22 cellular contexts compared by ENCODE assay signal in genomic region chr7:18413447-18413846, GRCh38.
DNase-seq lines count a peak whose midpoint lies in the region; ATAC-seq, FAIRE-seq and TF ChIP-seq lines count a peak whose summit lies in the region.
"Had no signal": no experiment of that assay in that cellular context is flagged by ENCODE, and none has a peak within 500 bp of the region (broad histone marks: within the 10 kb centered on the region; RNA-seq: fewer than 3 reads in every experiment).

No MANE protein-coding gene starts in this region.

- TF ChIP-seq EP300 in HepG2 (IDR thresholded peaks at IDR 0.05; ENCODE audit: low read depth in 2 of 2, low read length in 2 of 2) (no peak), HepG2 (CRISPR knock-in tag; IDR thresholded peaks at IDR 0.05; ENCODE audit: borderline replicate concordance) (no peak), K562 (IDR thresholded peaks at IDR 0.05; ENCODE audit: low read length) (no peak)

- H2AK5ac ChIP-seq in IMR-90 (ENCODE audit: low read depth, low read length): no peak overlapping the region

- peaks cover 1% of the 10 kb centered on the region for H3K9me3 Mint-ChIP-seq in glutamatergic neuron (ENCODE audit: unreplicated experiment)
- H3K9me3 Mint-ChIP-seq: CD8-positive, alpha-beta memory T cell had no signal

- ATAC-seq in HepG2 (no peak), right lobe of liver (no peak), IMR-90 (ENCODE audit: low read depth) (no peak), K562 (no peak), pancreas (no peak)

- no peak overlapping the region for H3K18ac ChIP-seq in IMR-90 (ENCODE audit: low read depth, low read length)

- no peaks in the 10 kb centered on the region for H3K36me3 Mint-ChIP-seq in glutamatergic neuron (ENCODE audit: unreplicated experiment)
- H3K36me3 Mint-ChIP-seq: CD4-positive, alpha-beta memory T cell; CD4-positive, CD25-positive, alpha-beta regulatory T cell; CD8-positive, alpha-beta memory T cell had no signal

- H3K9me1 ChIP-seq in IMR-90 (ENCODE audit: insufficient read depth, low read length) (no peaks in the 10 kb centered on the region), K562 (ENCODE audit: control insufficient read depth, insufficient read depth, low read length) (no peaks in the 10 kb centered on the region)

- H4K20me1 ChIP-seq in HepG2 (ENCODE audit: insufficient read depth, low read length) (no peaks in the 10 kb centered on the region), IMR-90 (ENCODE audit: insufficient read depth, low read length) (no peaks in the 10 kb centered on the region), K562 (replicated peaks; ENCODE audit: control insufficient read depth, insufficient read depth, low read length) (no peaks in the 10 kb centered on the region)
- H4K20me1 ChIP-seq: BLaER1 had no signal

- in situ Hi-C loops in HepG2 (cut with HindIII; ENCODE audit: extremely low pct_ligation_motif_present, low pct_unique_long_range_greater_than_20kb): no loop called here
- in situ Hi-C loops in IMR-90 (cut with MboI; ENCODE audit: low sequenced_read_pairs): no loop called here
- in situ Hi-C loops in K562 (cut with MboI): no loop called here

- CTCF ChIA-PET in HepG2 (lab: Yijun Ruan, JAX; ENCODE audit: low intra/inter-chr PET ratio, low total read pairs) (no interaction called here), IMR-90 (lab: Yijun Ruan, JAX) (no interaction called here), K562 (lab: Yijun Ruan, JAX; ENCODE audit: low intra/inter-chr PET ratio) (no interaction called here)

- 56% methylated on average over 1 of the region's 1 CpG for WGBS in HepG2 (ENCODE audit: low lambda C conversion rate)
- 75% methylated on average over 1 of the region's 1 CpG for WGBS in right lobe of liver (ENCODE audit: insufficient coverage, low coverage, low lambda C conversion rate, missing lambda C conversion rate)
- WGBS in IMR-90 (ENCODE audit: extremely low coverage in 2 of 2, insufficient read length in 1 of 2), 2 experiments: no CpG with 5 or more reads among the region's 1 CpG
- WGBS in K562 (ENCODE audit: insufficient coverage, low coverage, missing lambda C conversion rate): 7% methylated on average over 1 of the region's 1 CpG
- WGBS in pancreas, 2 donors: 88 to 97% methylated on average over 1 of the region's 1 CpG

- H3K79me1 ChIP-seq in IMR-90 (ENCODE audit: low read depth in 1 of 2, low read length in 2 of 2): no peaks in the 10 kb centered on the region

- H2AK9ac ChIP-seq in IMR-90 (replicated peaks; ENCODE audit: low read depth, low read length, poor library complexity): no peak overlapping the region

- FAIRE-seq in HepG2 (lab: Jason Lieb, UNC): no peak
- FAIRE-seq in K562 (lab: Jason Lieb, UNC): no peak
- peak; percentile 39 for FAIRE-seq in pancreas (lab: Jason Lieb, UNC)
- FAIRE-seq: GM12891, GM19239 had no signal

- H3K27me3 ChIP-seq in HepG2 (ENCODE audit: control insufficient read depth in 1 of 2, insufficient read depth in 2 of 2, low read length in 2 of 2): no peaks in the 10 kb centered on the region
- no peaks in the 10 kb centered on the region for H3K27me3 ChIP-seq in right lobe of liver
- no peaks in the 10 kb centered on the region for H3K27me3 ChIP-seq in IMR-90 (ENCODE audit: control insufficient read depth, insufficient read depth, low read length)
- no peaks in the 10 kb centered on the region for H3K27me3 ChIP-seq in K562 (ENCODE audit: control insufficient read depth in 2 of 2, insufficient read depth in 2 of 2, low read length in 2 of 2)
- H3K27me3 ChIP-seq in pancreas: no peaks in the 10 kb centered on the region
- H3K27me3 ChIP-seq: BE2C, BLaER1 had no signal

- no peaks in the 10 kb centered on the region for H3K27me3 Mint-ChIP-seq in glutamatergic neuron (ENCODE audit: unreplicated experiment)
- H3K27me3 Mint-ChIP-seq: CD4-positive, CD25-positive, alpha-beta regulatory T cell had no signal

- no peak overlapping the region for H4K91ac ChIP-seq in IMR-90 (ENCODE audit: insufficient read depth, low read depth, low read length)

- no peak overlapping the region for H3K4me3 Mint-ChIP-seq in glutamatergic neuron (ENCODE audit: unreplicated experiment)
- H3K4me3 Mint-ChIP-seq: CD14-positive monocyte; CD4-positive, alpha-beta memory T cell; CD4-positive, CD25-positive, alpha-beta regulatory T cell; CD8-positive, alpha-beta memory T cell had no signal

- BruUV-seq in HepG2 (replicated peaks; lab: Mats Ljungman, UMichigan): no TSS peak
- BruUV-seq in IMR-90 (replicated peaks; lab: Mats Ljungman, UMichigan): no TSS peak
- BruUV-seq in K562 (replicated peaks; lab: Mats Ljungman, UMichigan): no TSS peak

- intact Hi-C loops in HepG2 (cut with micrococcal nuclease; ENCODE audit: unreplicated experiment): no loop called here
- intact Hi-C loops in right lobe of liver (cut with DNase I): no loop called here
- intact Hi-C loops in IMR-90 (cut with micrococcal nuclease): no loop called here
- intact Hi-C loops in K562 (cut with micrococcal nuclease): no loop called here
- intact Hi-C loops in pancreas (cut with DNase I): no loop called here

- H3K79me2 ChIP-seq in HepG2 (ENCODE audit: insufficient read depth, low read length): no peaks in the 10 kb centered on the region
- H3K79me2 ChIP-seq in K562 (ENCODE audit: control insufficient read depth, insufficient read depth, low read length): no peaks in the 10 kb centered on the region

- H3K27ac ChIP-seq in HepG2 (ENCODE audit: extremely low read length, insufficient read depth, low read length): no peak overlapping the region
- H3K27ac ChIP-seq in right lobe of liver: no peak overlapping the region
- H3K27ac ChIP-seq in IMR-90 (ENCODE audit: insufficient read depth, low read length): no peak overlapping the region
- H3K27ac ChIP-seq in K562 (ENCODE audit: extremely low read depth, low read depth, low read length): no peak overlapping the region
- H3K27ac ChIP-seq in pancreas: no peak overlapping the region
- H3K27ac ChIP-seq: 22Rv1, BLaER1 had no signal

- H3K9ac ChIP-seq in HepG2 (ENCODE audit: insufficient read depth, low read depth, low read length): no peak overlapping the region
- no peak overlapping the region for H3K9ac ChIP-seq in IMR-90 (ENCODE audit: low read depth, low read length)
- H3K9ac ChIP-seq in K562 (ENCODE audit: insufficient read depth in 1 of 2, low read depth in 2 of 2, low read length in 2 of 2): no peak overlapping the region
- H3K9ac ChIP-seq: BLaER1 had no signal

- no peak overlapping the region for H3K4ac ChIP-seq in IMR-90 (ENCODE audit: low read depth, low read length)

- no peak overlapping the region for H3K56ac ChIP-seq in IMR-90 (ENCODE audit: extremely low read depth, insufficient read depth, low read length)

- no peak for DNase-seq in HepG2 (ENCODE audit: low spot score)
- no peak for DNase-seq in right lobe of liver
- no peak for DNase-seq in IMR-90
- no peak for DNase-seq in K562 (ENCODE audit: extremely low read depth in 1 of 4, low spot score in 3 of 4)
- DNase-seq in pancreas: no peak
- DNase-seq in cerebellum (ENCODE audit: low spot score): no peak
- no peak for DNase-seq in glutamatergic neuron
- no peak for DNase-seq in NCI-H345 (lab: John Stamatoyannopoulos, UW)
- DNase-seq: ACHN; BE2C; C1 segment of cervical spinal cord; CD4-positive, alpha-beta memory T cell; CD4-positive, CD25-positive, alpha-beta regulatory T cell; CD8-positive, alpha-beta memory T cell; COR-L47; DMS79 treated with DMSO at 0.1 percent for 48 hours; GF-D8 had no signal

- H2BK15ac ChIP-seq in IMR-90 (ENCODE audit: low read depth, low read length): no peak overlapping the region

- no peak overlapping the region for H2BK5ac ChIP-seq in IMR-90 (ENCODE audit: low read depth, low read length, poor library complexity, severe bottlenecking)

- H3K4me1 Mint-ChIP-seq in glutamatergic neuron (ENCODE audit: low read depth, unreplicated experiment): no peaks in the 10 kb centered on the region
- H3K4me1 Mint-ChIP-seq: CD4-positive, alpha-beta memory T cell; CD4-positive, CD25-positive, alpha-beta regulatory T cell; CD8-positive, alpha-beta memory T cell had no signal

- H2AFZ ChIP-seq in HepG2 (ENCODE audit: low read length) (no peak overlapping the region), IMR-90 (replicated peaks; ENCODE audit: low read length, poor library complexity) (no peak overlapping the region), K562 (ENCODE audit: low read depth, low read length) (no peak overlapping the region)

- no peak overlapping the region for H4K8ac ChIP-seq in IMR-90 (ENCODE audit: low read depth in 2 of 2, low read length in 2 of 2)

- H3K4me2 ChIP-seq in HepG2 (ENCODE audit: low read depth, low read length) (no peak overlapping the region), IMR-90 (ENCODE audit: low read depth, low read length) (no peak overlapping the region), K562 (ENCODE audit: insufficient read depth, low read length) (no peak overlapping the region)
- H3K4me2 ChIP-seq: BLaER1 had no signal

- H3K4me3 ChIP-seq in HepG2 (replicated peaks in 1 of 3; ENCODE audit: insufficient read depth in 1 of 3, low read depth in 2 of 3, low read length in 3 of 3) (no peak overlapping the region), right lobe of liver (no peak overlapping the region), IMR-90 (ENCODE audit: insufficient read depth, low read depth, low read length) (no peak overlapping the region), K562 (no peak overlapping the region), pancreas (no peak overlapping the region)
- H3K4me3 ChIP-seq: BLaER1 had no signal

- TF ChIP-seq RAD21 in HepG2 (CRISPR knock-in tag; IDR thresholded peaks at IDR 0.05) (no peak), IMR-90 (IDR thresholded peaks at IDR 0.05; ENCODE audit: low read length) (no peak), K562 (CRISPR knock-in tag; conservative IDR thresholded peaks at IDR 0.05 in 1 of 2, IDR thresholded peaks at IDR 0.05 in 1 of 2) (no peak)

- POLR2A ChIA-PET in HepG2 (lab: Yijun Ruan, JAX) (no interaction called here), IMR-90 (lab: Charles Lee; ENCODE audit: unreplicated experiment) (no interaction called here), K562 (lab: Yijun Ruan, JAX) (no interaction called here)

- TF ChIP-seq CTCF in HepG2 (CRISPR knock-in tag; IDR thresholded peaks at IDR 0.05): no peak
- no peak for TF ChIP-seq CTCF in right lobe of liver (IDR thresholded peaks at IDR 0.05)
- TF ChIP-seq CTCF in IMR-90 (conservative IDR thresholded peaks at IDR 0.05; ENCODE audit: low read depth, low read length): no peak
- no peak for TF ChIP-seq CTCF in K562 (IDR thresholded peaks at IDR 0.05 in 2 of 3, conservative IDR thresholded peaks at IDR 0.05 in 1 of 3; ENCODE audit: insufficient read depth in 2 of 3, low read depth in 1 of 3, low read length in 3 of 3)
- no peak for TF ChIP-seq CTCF in pancreas (IDR thresholded peaks at IDR 0.05)
- TF ChIP-seq CTCF in glutamatergic neuron (IDR thresholded peaks at IDR 0.05; ENCODE audit: partially characterized antibody, unreplicated experiment): no peak

- dilution Hi-C loops in IMR-90 (cut with HindIII; ENCODE audit: low sequenced_read_pairs, unreplicated experiment): no loop called here

- H2BK120ac ChIP-seq in IMR-90 (ENCODE audit: low read depth, low read length): no peak overlapping the region

- no peak for TF ChIP-seq POLR2A in HepG2 (IDR thresholded peaks at IDR 0.05; ENCODE audit: insufficient read depth in 1 of 2, low read depth in 2 of 2, low read length in 2 of 2)
- TF ChIP-seq POLR2A in right lobe of liver (IDR thresholded peaks at IDR 0.05): no peak
- no peak for TF ChIP-seq POLR2A in IMR-90 (IDR thresholded peaks at IDR 0.05; ENCODE audit: low read depth, low read length)
- TF ChIP-seq POLR2A in K562 (conservative IDR thresholded peaks at IDR 0.05): no peak

- H3K23ac ChIP-seq in IMR-90 (ENCODE audit: low read depth, low read length): no peak overlapping the region

- no peak overlapping the region for H2BK20ac ChIP-seq in IMR-90 (ENCODE audit: low read depth, low read length)

- H3K36me3 ChIP-seq in HepG2 (replicated peaks in 1 of 2; ENCODE audit: control insufficient read depth in 1 of 2, insufficient read depth in 2 of 2, low read length in 2 of 2): no peaks in the 10 kb centered on the region
- no peaks in the 10 kb centered on the region for H3K36me3 ChIP-seq in right lobe of liver
- no peaks in the 10 kb centered on the region for H3K36me3 ChIP-seq in IMR-90 (ENCODE audit: control insufficient read depth, insufficient read depth, low read length)
- no peaks in the 10 kb centered on the region for H3K36me3 ChIP-seq in K562 (ENCODE audit: control insufficient read depth, insufficient read depth, low read length)
- no peaks in the 10 kb centered on the region for H3K36me3 ChIP-seq in pancreas
- H3K36me3 ChIP-seq: BE2C, BLaER1 had no signal

- no peak overlapping the region for H4K5ac ChIP-seq in IMR-90 (ENCODE audit: low read depth, low read length)

- no peak overlapping the region for H3K27ac Mint-ChIP-seq in glutamatergic neuron (ENCODE audit: unreplicated experiment)
- H3K27ac Mint-ChIP-seq: CD14-positive monocyte; CD4-positive, alpha-beta memory T cell; CD4-positive, CD25-positive, alpha-beta regulatory T cell; CD8-positive, alpha-beta memory T cell had no signal

- no peak overlapping the region for H3K14ac ChIP-seq in IMR-90 (replicated peaks; ENCODE audit: low read depth, low read length)

- H3K4me1 ChIP-seq in HepG2 (ENCODE audit: insufficient read depth, low read length): no peaks in the 10 kb centered on the region
- no peaks in the 10 kb centered on the region for H3K4me1 ChIP-seq in right lobe of liver
- no peaks in the 10 kb centered on the region for H3K4me1 ChIP-seq in IMR-90 (ENCODE audit: control insufficient read depth, insufficient read depth, low read length)
- H3K4me1 ChIP-seq in K562 (replicated peaks in 1 of 2; ENCODE audit: control insufficient read depth in 2 of 2, insufficient read depth in 2 of 2, low read length in 2 of 2): no peaks in the 10 kb centered on the region
- H3K4me1 ChIP-seq in pancreas: no peaks in the 10 kb centered on the region
- H3K4me1 ChIP-seq: BE2C, BLaER1 had no signal

- H3K9me3 ChIP-seq in HepG2 (ENCODE audit: low read length) (no peaks in the 10 kb centered on the region), right lobe of liver (no peaks in the 10 kb centered on the region), IMR-90 (ENCODE audit: control insufficient read depth, insufficient read depth, low read length) (no peaks in the 10 kb centered on the region), K562 (replicated peaks; ENCODE audit: control insufficient read depth, insufficient read depth, low read depth, low read length) (no peaks in the 10 kb centered on the region; the same call in 1 of the 2 replicates), pancreas (no peaks in the 10 kb centered on the region)
- H3K9me3 ChIP-seq: BE2C, BLaER1 had no signal

Comparison
In these comparisons a context has a peak if more than half of its experiments do, and no peak if none do; other contexts are left out.
1. Of the 241 proteins assayed by ChIP-seq in both HepG2 and K562: peak only in HepG2: MAFK; only in K562: none; in both: none; in neither: 240.